ENCODE assay signal across 8 cellular contexts in genomic region chr16:1475552-1476114, GRCh38.
DNase-seq lines count a peak whose midpoint lies in the region; ATAC-seq and TF ChIP-seq lines count a peak whose summit lies in the region.

No MANE protein-coding gene starts in this region.

- no peaks in the 10 kb centered on the region for H3K36me3 ChIP-seq in muscle layer of colon (ENCODE audit: insufficient read depth, low read length)

- H3K27me3 ChIP-seq in muscle layer of colon (ENCODE audit: control insufficient read depth in 1 of 2, insufficient read depth in 2 of 2, low read length in 2 of 2), result no peaks in the 10 kb centered on the region

- no peaks in the 10 kb centered on the region for H3K9me3 ChIP-seq in muscle layer of colon (ENCODE audit: low read length)

- DNase-seq in cardiac fibroblast (ENCODE audit: low read depth in 2 of 2), result no peak
- no peak for DNase-seq in NAMALWA (ENCODE audit: low spot score)
- no peak for DNase-seq in NCI-H526 (lab: John Stamatoyannopoulos, UW)
- DNase-seq in Ammon's horn (ENCODE audit: low spot score), result no peak

- no peak for TF ChIP-seq CTCF in 22Rv1 (IDR thresholded peaks at IDR 0.05)
- TF ChIP-seq CTCF in cardiac fibroblast (IDR thresholded peaks at IDR 0.05; ENCODE audit: low read depth, low read length), result no peak

- H3K27ac ChIP-seq in 22Rv1 (peak overlapping the region; percentile 76), muscle layer of colon (ENCODE audit: low read depth, low read length) (peak overlapping the region; percentile 71)

- peaks cover 23% of the 10 kb centered on the region for H3K4me1 ChIP-seq in muscle layer of colon (ENCODE audit: insufficient read depth, low read length)

- H3K9ac ChIP-seq in muscle layer of colon (ENCODE audit: low read length), result peak overlapping the region; percentile 86

- peak overlapping the region; percentile 68 to 77 for H3K4me3 ChIP-seq in cardiac fibroblast (replicated peaks in 1 of 2; ENCODE audit: low read depth in 2 of 2, low read length in 2 of 2)
- peak overlapping the region; percentile 66 to 87 for H3K4me3 ChIP-seq in muscle layer of colon (ENCODE audit: low read depth in 1 of 2, low read length in 2 of 2)

- peak; percentile 9 for ATAC-seq in HG03521 (IDR thresholded peaks at IDR 0.05; ENCODE audit: unreplicated experiment)
- ATAC-seq in HG02642 (IDR thresholded peaks at IDR 0.05; ENCODE audit: poor library complexity, unreplicated experiment), result no peak
